Comparison of ENCODE assay signal across 22 cellular contexts in the genomic region with DNA sequence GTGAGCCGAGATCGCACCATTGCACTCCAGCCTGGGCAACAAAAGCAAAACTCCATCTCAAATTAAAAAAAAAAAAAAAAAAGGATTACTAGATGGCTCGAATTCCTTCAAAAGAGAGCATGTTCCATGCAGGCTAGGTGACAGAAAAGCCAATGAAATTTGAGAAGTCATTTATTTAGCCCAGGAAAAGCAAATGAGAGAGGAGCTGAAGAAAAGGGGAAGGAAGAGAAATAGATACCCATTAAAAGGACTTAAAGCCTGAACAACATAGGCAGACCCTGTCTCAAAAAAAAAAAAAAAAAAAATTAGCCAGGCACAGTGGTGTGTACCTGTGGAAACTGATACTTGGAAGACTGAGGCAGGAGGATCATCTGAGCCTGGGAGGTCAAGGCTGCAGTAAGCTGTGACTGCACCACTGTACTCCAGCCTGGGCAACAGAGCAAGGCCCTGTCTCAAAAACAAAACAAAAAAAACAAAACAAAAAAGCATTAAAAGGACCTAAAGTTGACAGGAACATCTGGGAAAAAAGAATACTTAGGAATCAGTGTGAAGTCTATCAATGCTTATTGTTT.
"Had no signal": no experiment of that assay in that cellular context is flagged by ENCODE, and none has a peak within 500 bp of the region (broad histone marks: within the 10 kb centered on the region; RNA-seq: fewer than 3 reads in every experiment).

No MANE protein-coding gene starts in this region.

- H3K4me3 ChIP-seq: SJSA1, SK-N-MC had no signal

- H3K9me3 ChIP-seq: SJSA1 had no signal

- H3K27ac ChIP-seq: HL-60, SJSA1, SK-N-MC had no signal

- DNase-seq: KBM-7, MV-4-11, NCI-H1048, NCI-H1105, NCI-H1417, NCI-H1436 treated with DMSO at 0.1 percent for 48 hours, NCI-H1694, NCI-H187 treated with DMSO at 0.1 percent for 48 hours, NCI-H2029 treated with DMSO at 0.1 percent for 48 hours, NCI-H2107, NCI-H226, NCI-H446, NCI-H510A, NCI-H524 treated with DMSO at 0.1 percent for 48 hours, NCI-H69, NCI-H774, Right ventricle myocardium superior, RPMI8226, SIG-M5 had no signal

- H3K27me3 ChIP-seq: SJSA1 had no signal
